In the genomic region with DNA sequence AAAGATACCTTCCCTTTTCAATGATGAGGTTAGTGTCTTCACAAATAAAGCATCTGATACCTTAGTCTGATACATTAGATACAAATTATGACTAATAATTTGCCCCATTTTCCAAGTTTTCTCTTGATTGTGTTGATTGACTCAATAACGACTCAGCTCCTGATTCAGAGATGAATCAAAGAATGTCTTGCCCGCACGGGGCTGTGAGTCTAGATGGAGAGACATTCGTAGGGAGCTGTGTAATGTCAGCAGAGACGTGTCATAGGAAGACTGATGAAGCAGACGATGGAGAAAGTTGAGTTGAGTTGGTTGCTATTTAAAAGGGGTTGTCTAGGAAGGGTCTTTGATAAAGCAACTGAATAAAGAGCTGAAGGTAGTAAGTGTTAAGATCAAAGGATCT, we compare ENCODE assay signal across 21 cellular contexts.
DNase-seq lines count a peak whose midpoint lies in the region; ATAC-seq and TF ChIP-seq lines count a peak whose summit lies in the region.
"Had no signal": no experiment of that assay in that cellular context is flagged by ENCODE, and none has a peak within 500 bp of the region (broad histone marks: within the 10 kb centered on the region; RNA-seq: fewer than 3 reads in every experiment).

No MANE protein-coding gene starts in this region.

- H3K4me1 Mint-ChIP-seq in activated CD4-positive, alpha-beta memory T cell treated with anti-CD3 and anti-CD28 coated beads for 36 hours (ENCODE audit: low read depth), result peaks cover 21% of the 10 kb centered on the region
- no peaks in the 10 kb centered on the region for H3K4me1 Mint-ChIP-seq in activated CD4-positive, alpha-beta memory T cell treated with anti-CD3 and anti-CD28 coated beads, Interleukin-2, amount 10 ng/mL, durations not matched to agents 7 days and 5 days
- H3K4me1 Mint-ChIP-seq: CD14-positive monocyte, H9 had no signal

- H3K4me2 ChIP-seq in GM23248 (ENCODE audit: unreplicated experiment) (no peak overlapping the region), neuronal stem cell (ENCODE audit: insufficient read depth, low read length, poor library complexity, severe bottlenecking) (no peak overlapping the region)
- H3K4me2 ChIP-seq: A549 had no signal

- peaks cover 34% of the 10 kb centered on the region for H3K36me3 Mint-ChIP-seq in activated CD4-positive, alpha-beta memory T cell treated with anti-CD3 and anti-CD28 coated beads for 36 hours
- peaks cover 3% of the 10 kb centered on the region for H3K36me3 Mint-ChIP-seq in activated CD4-positive, alpha-beta memory T cell treated with anti-CD3 and anti-CD28 coated beads, Interleukin-2, amount 10 ng/mL, durations not matched to agents 7 days and 5 days (ENCODE audit: low read depth)
- H3K36me3 Mint-ChIP-seq: CD14-positive monocyte had no signal

- H3K9me3 ChIP-seq in GM23248 (ENCODE audit: low read depth), result no peaks in the 10 kb centered on the region
- H3K9me3 ChIP-seq in neuronal stem cell (replicated peaks in 1 of 2; ENCODE audit: control insufficient read depth in 2 of 2, insufficient read depth in 1 of 2, low read depth in 1 of 2, low read length in 2 of 2), result peaks cover 0 to 15% of the 10 kb centered on the region in 2 donors
- H3K9me3 ChIP-seq: A549, Peyer's patch had no signal

- H4K8ac ChIP-seq in neuronal stem cell (ENCODE audit: low read depth, low read length), result no peak overlapping the region

- no peak overlapping the region for H2AK5ac ChIP-seq in neuronal stem cell (ENCODE audit: low read depth, low read length)

- ATAC-seq in foreskin keratinocyte, result peak; percentile 93
- ATAC-seq: A549 had no signal

- no peaks in the 10 kb centered on the region for H3K79me2 ChIP-seq in GM23248 (ENCODE audit: insufficient read depth)

- H3F3A ChIP-seq in GM23248 (ENCODE audit: insufficient read depth), result no peaks in the 10 kb centered on the region

- intact Hi-C loops in activated CD4-positive, alpha-beta memory T cell treated with anti-CD3 and anti-CD28 coated beads for 36 hours (cut with micrococcal nuclease), result no loop called here

- no peak overlapping the region for H3K14ac ChIP-seq in neuronal stem cell (ENCODE audit: low read length)

- H3K27ac Mint-ChIP-seq in activated CD4-positive, alpha-beta memory T cell treated with anti-CD3 and anti-CD28 coated beads for 36 hours, result peak overlapping the region; percentile 3
- no peak overlapping the region for H3K27ac Mint-ChIP-seq in activated CD4-positive, alpha-beta memory T cell treated with anti-CD3 and anti-CD28 coated beads, Interleukin-2, amount 10 ng/mL, durations not matched to agents 7 days and 5 days

- no peak overlapping the region for H3K4me3 Mint-ChIP-seq in activated CD4-positive, alpha-beta memory T cell treated with anti-CD3 and anti-CD28 coated beads for 36 hours
- no peak overlapping the region for H3K4me3 Mint-ChIP-seq in activated CD4-positive, alpha-beta memory T cell treated with anti-CD3 and anti-CD28 coated beads, Interleukin-2, amount 10 ng/mL, durations not matched to agents 7 days and 5 days
- H3K4me3 Mint-ChIP-seq: CD14-positive monocyte, H9 had no signal

- H2BK5ac ChIP-seq in neuronal stem cell (ENCODE audit: low read length), result no peak overlapping the region

- H3K27me3 Mint-ChIP-seq in activated CD4-positive, alpha-beta memory T cell treated with anti-CD3 and anti-CD28 coated beads for 36 hours, result no peaks in the 10 kb centered on the region
- H3K27me3 Mint-ChIP-seq in activated CD4-positive, alpha-beta memory T cell treated with anti-CD3 and anti-CD28 coated beads, Interleukin-2, amount 10 ng/mL, durations not matched to agents 7 days and 5 days, result no peaks in the 10 kb centered on the region

- DNase-seq in activated CD4-positive, alpha-beta memory T cell treated with anti-CD3 and anti-CD28 coated beads for 36 hours, result peak; percentile 37
- no peak for DNase-seq in activated CD4-positive, alpha-beta memory T cell treated with anti-CD3 and anti-CD28 coated beads, Interleukin-2, amount 10 ng/mL, durations not matched to agents 7 days and 5 days
- DNase-seq in GM23248 (peak; percentile 42), foreskin keratinocyte (peak; percentile 48 to 66), NAMALWA (ENCODE audit: low spot score) (no peak), neuronal stem cell (ENCODE audit: low spot score) (no peak), SIG-M5 (lab: John Stamatoyannopoulos, UW) (no peak)
- peak; percentile 33 to 41 for DNase-seq in activated CD4-positive, alpha-beta T cell treated with anti-CD3 and anti-CD28 coated beads, Interleukin-2, amount 50 U/mL, for 4 hours
- DNase-seq: COR-L47, DMS153, EL, H9, KG1, NCI-H1092 treated with DMSO at 0.1 percent for 48 hours, NCI-H187, NCI-H2171 treated with DMSO at 0.1 percent for 48 hours, NCI-H510A, NCI-H82, Peyer's patch had no signal

- no peaks in the 10 kb centered on the region for H3K4me1 ChIP-seq in GM23248 (ENCODE audit: insufficient read depth)
- H3K4me1 ChIP-seq in foreskin keratinocyte, result no peaks in the 10 kb centered on the region
- peaks cover 0 to 8% of the 10 kb centered on the region in 2 donors for H3K4me1 ChIP-seq in neuronal stem cell (ENCODE audit: control insufficient read depth in 2 of 2, insufficient read depth in 1 of 2, low read depth in 1 of 2, low read length in 2 of 2)
- H3K4me1 ChIP-seq: A549, Peyer's patch had no signal

- H3K9me2 ChIP-seq in GM23248 (ENCODE audit: insufficient read depth), result no peaks in the 10 kb centered on the region

- no peaks in the 10 kb centered on the region for H3K79me1 ChIP-seq in neuronal stem cell (ENCODE audit: low read depth, low read length)

- peaks cover 3% of the 10 kb centered on the region for H3K9me3 Mint-ChIP-seq in activated CD4-positive, alpha-beta memory T cell treated with anti-CD3 and anti-CD28 coated beads for 36 hours
- H3K9me3 Mint-ChIP-seq in activated CD4-positive, alpha-beta memory T cell treated with anti-CD3 and anti-CD28 coated beads, Interleukin-2, amount 10 ng/mL, durations not matched to agents 7 days and 5 days, result no peaks in the 10 kb centered on the region

- no peak overlapping the region for H3K4me3 ChIP-seq in GM23248
- no peak overlapping the region for H3K4me3 ChIP-seq in neuronal stem cell (ENCODE audit: low read length in 2 of 2)
- H3K4me3 ChIP-seq: A549, Peyer's patch had no signal

- no peak for TF ChIP-seq CTCF in foreskin keratinocyte (conservative IDR thresholded peaks at IDR 0.05)

- H4K91ac ChIP-seq in neuronal stem cell (ENCODE audit: low read depth, low read length, poor library complexity), result no peak overlapping the region

- H3K4ac ChIP-seq in neuronal stem cell (ENCODE audit: low read length), result no peak overlapping the region

- no peaks in the 10 kb centered on the region for H3K36me3 ChIP-seq in GM23248 (ENCODE audit: low read depth)
- no peaks in the 10 kb centered on the region for H3K36me3 ChIP-seq in neuronal stem cell (replicated peaks in 1 of 2; ENCODE audit: control insufficient read depth in 2 of 2, insufficient read depth in 2 of 2, low read length in 2 of 2)
- H3K36me3 ChIP-seq: Peyer's patch had no signal

- WGBS in GM23248 (ENCODE audit: low coverage in 1 of 2, low lambda C conversion rate in 2 of 2, missing lambda C conversion rate in 2 of 2), 2 experiments, result 13 to 15% methylated on average over 6 of the region's 6 CpGs
- no CpG with 5 or more reads among the region's 6 CpGs for WGBS in neuronal stem cell (ENCODE audit: extremely low coverage in 2 of 2, insufficient read length in 2 of 2, insufficient replicate concordance in 1 of 2), 2 donors

- H3K27me3 ChIP-seq in GM23248 (replicated peaks; ENCODE audit: insufficient read depth) (no peaks in the 10 kb centered on the region), foreskin keratinocyte (no peaks in the 10 kb centered on the region), neuronal stem cell (ENCODE audit: control insufficient read depth in 3 of 3, insufficient read depth in 3 of 3, low read depth in 1 of 3, low read length in 3 of 3) (no peaks in the 10 kb centered on the region)
- H3K27me3 ChIP-seq: Peyer's patch had no signal

- H2BK15ac ChIP-seq in neuronal stem cell (ENCODE audit: low read length), result no peak overlapping the region

- POLR2A ChIA-PET in activated CD4-positive, alpha-beta memory T cell treated with anti-CD3 and anti-CD28 coated beads for 36 hours (lab: Charles Lee), result no interaction called here
- POLR2A ChIA-PET in activated CD4-positive, alpha-beta memory T cell treated with anti-CD3 and anti-CD28 coated beads, Interleukin-2, amount 10 ng/mL, durations not matched to agents 7 days and 5 days (lab: Charles Lee), result no interaction called here

- no peak overlapping the region for H2BK120ac ChIP-seq in neuronal stem cell (ENCODE audit: low read depth, low read length)

- no peaks in the 10 kb centered on the region for H4K20me1 ChIP-seq in GM23248 (ENCODE audit: insufficient read depth)

- no peak overlapping the region for H2AFZ ChIP-seq in GM23248
- no peak overlapping the region for H2AFZ ChIP-seq in neuronal stem cell (ENCODE audit: low read length)

- H3K18ac ChIP-seq in neuronal stem cell (ENCODE audit: low read length), result no peak overlapping the region

- H3K23ac ChIP-seq in neuronal stem cell (ENCODE audit: low read depth, low read length, poor library complexity), result no peak overlapping the region

- CTCF ChIA-PET in activated CD4-positive, alpha-beta memory T cell treated with anti-CD3 and anti-CD28 coated beads for 36 hours (lab: Charles Lee), result interaction anchor here (0.9 kb wide), 1 partner anchor 19 kb away, joined by 4 read pairs; no protein-coding TSS in a partner anchor
- CTCF ChIA-PET in activated CD4-positive, alpha-beta memory T cell treated with anti-CD3 and anti-CD28 coated beads, Interleukin-2, amount 10 ng/mL, durations not matched to agents 7 days and 5 days (lab: Charles Lee), result no interaction called here

- in situ Hi-C loops in GM23248 (cut with MboI), result no loop called here

- no peak overlapping the region for H2BK12ac ChIP-seq in neuronal stem cell (ENCODE audit: low read length)

- H3K9ac ChIP-seq in GM23248, result no peak overlapping the region
- H3K9ac ChIP-seq in neuronal stem cell (ENCODE audit: low read depth, low read length, poor library complexity), result no peak overlapping the region

- H3K27ac ChIP-seq in GM23248, result no peak overlapping the region
- H3K27ac ChIP-seq in foreskin keratinocyte, result no peak overlapping the region
- H3K27ac ChIP-seq in neuronal stem cell (replicated peaks; ENCODE audit: low read length), result no peak overlapping the region
- H3K27ac ChIP-seq: A549, Peyer's patch had no signal

Comparison
In these comparisons a context has a peak if more than half of its experiments do, and no peak if none do; other contexts are left out.
1. DNase-seq: peak in activated CD4-positive, alpha-beta memory T cell treated with anti-CD3 and anti-CD28 coated beads for 36 hours (single experiment), GM23248 (single experiment), activated CD4-positive, alpha-beta T cell treated with anti-CD3 and anti-CD28 coated beads, Interleukin-2, amount 50 U/mL, for 4 hours (2 of 2) and foreskin keratinocyte (2 of 2); none in activated CD4-positive, alpha-beta memory T cell treated with anti-CD3 and anti-CD28 coated beads, Interleukin-2, amount 10 ng/mL, durations not matched to agents 7 days and 5 days (single experiment), NAMALWA (single experiment), neuronal stem cell (single experiment) and SIG-M5 (single experiment).